ENCODE assay signal across 14 cellular contexts in genomic region chr16:66326995-66327513, GRCh38. TPM values are rescaled to one million over a fixed set of nuclear protein-coding genes. Genes with fewer than 3 reads are reported as not detected.
DNase-seq lines count a peak whose midpoint lies in the region; ATAC-seq and TF ChIP-seq lines count a peak whose summit lies in the region.
"Had no signal": no experiment of that assay in that cellular context is flagged by ENCODE, and none has a peak within 500 bp of the region (broad histone marks: within the 10 kb centered on the region; RNA-seq: fewer than 3 reads in every experiment).

No MANE protein-coding gene starts in this region.

- no peak overlapping the region for H4K8ac ChIP-seq in trophoblast cell (ENCODE audit: low read depth, low read length)

- H3K4me1 ChIP-seq in endodermal cell (ENCODE audit: control insufficient read depth, insufficient read depth, low read length): peaks cover 16% of the 10 kb centered on the region
- peaks cover 2% of the 10 kb centered on the region in 2 experiments for H3K4me1 ChIP-seq in trophoblast cell (ENCODE audit: control insufficient read depth in 1 of 2, insufficient read depth in 2 of 2, low read length in 2 of 2)

- H3K4me3 Mint-ChIP-seq in endodermal cell: peak overlapping the region; percentile 8
- H3K4me3 Mint-ChIP-seq: activated B cell treated with CpG ODN at 0.5 μM for 24 hours; activated T-helper 17 cell treated with anti-CD3 and anti-CD28 coated beads, Interleukin-2, amount 50 U/mL, for 72 hours; stimulated activated effector memory CD8-positive, alpha-beta T cell treated with anti-CD3 and anti-CD28 coated beads, Interleukin-12 subunit alpha, Interleukin-12 subunit beta, amount 100 ng/mL, for 72 hours had no signal

- H3K36me3 ChIP-seq in endodermal cell (ENCODE audit: control insufficient read depth, insufficient read depth, low read length): no peaks in the 10 kb centered on the region
- no peaks in the 10 kb centered on the region for H3K36me3 ChIP-seq in trophoblast cell (ENCODE audit: control insufficient read depth in 1 of 2, insufficient read depth in 2 of 2, low read length in 2 of 2)
- H3K36me3 ChIP-seq: BLaER1 had no signal

- no peak overlapping the region for H3K4ac ChIP-seq in trophoblast cell (ENCODE audit: low read depth, low read length)

- H4K91ac ChIP-seq in trophoblast cell (ENCODE audit: low read depth, low read length): no peak overlapping the region

- H3K27ac ChIP-seq in endodermal cell (ENCODE audit: low read depth, low read length) (peak overlapping the region; percentile 29), trophoblast cell (ENCODE audit: low read depth, low read length) (no peak overlapping the region)
- H3K27ac ChIP-seq: BLaER1, coronary artery had no signal

- H3K9me3 ChIP-seq in endodermal cell (ENCODE audit: control insufficient read depth, low read length) (no peaks in the 10 kb centered on the region), trophoblast cell (ENCODE audit: insufficient read depth, low read depth, low read length) (peaks cover 6% of the 10 kb centered on the region)

- H4K12ac ChIP-seq in trophoblast cell (ENCODE audit: low read depth, low read length): no peak overlapping the region

- no peak for TF ChIP-seq POLR2A in GM18505 (IDR thresholded peaks at IDR 0.05; ENCODE audit: borderline replicate concordance, extremely low read depth, insufficient read depth, insufficient read length)

- H3K79me2 ChIP-seq in trophoblast cell (ENCODE audit: control insufficient read depth, insufficient read depth, low read length, poor library complexity): no peaks in the 10 kb centered on the region

- H3K27ac Mint-ChIP-seq in endodermal cell: peak overlapping the region; percentile 92
- H3K27ac Mint-ChIP-seq: activated B cell treated with CpG ODN at 0.5 μM for 24 hours; activated T-helper 17 cell treated with anti-CD3 and anti-CD28 coated beads, Interleukin-2, amount 50 U/mL, for 72 hours; stimulated activated effector memory CD8-positive, alpha-beta T cell treated with anti-CD3 and anti-CD28 coated beads, Interleukin-12 subunit alpha, Interleukin-12 subunit beta, amount 100 ng/mL, for 72 hours had no signal

- no peak overlapping the region for H2BK120ac ChIP-seq in trophoblast cell (ENCODE audit: insufficient read depth, low read length, poor library complexity)

- no peak overlapping the region for H3K14ac ChIP-seq in trophoblast cell (ENCODE audit: low read length)

- H3K18ac ChIP-seq in trophoblast cell (ENCODE audit: low read length): no peak overlapping the region

- H3K4me1 Mint-ChIP-seq in endodermal cell: peaks cover 24% of the 10 kb centered on the region
- H3K4me1 Mint-ChIP-seq: activated B cell treated with CpG ODN at 0.5 μM for 24 hours; activated T-helper 17 cell treated with anti-CD3 and anti-CD28 coated beads, Interleukin-2, amount 50 U/mL, for 72 hours; stimulated activated effector memory CD8-positive, alpha-beta T cell treated with anti-CD3 and anti-CD28 coated beads, Interleukin-12 subunit alpha, Interleukin-12 subunit beta, amount 100 ng/mL, for 72 hours had no signal

- H3K79me1 ChIP-seq in trophoblast cell (ENCODE audit: low read length): no peaks in the 10 kb centered on the region

- DNase-seq in G401 (ENCODE audit: low spot score) (peak; percentile 6), NCI-H345 treated with DMSO at 0.1 percent for 48 hours (lab: John Stamatoyannopoulos, UW; ENCODE audit: unreplicated experiment) (peak; percentile 72), endodermal cell (peak; percentile 67), trophoblast cell (peak; percentile 17 to 30), NCI-H524 (lab: John Stamatoyannopoulos, UW) (no peak)
- DNase-seq: activated B cell treated with CpG ODN at 0.5 μM for 24 hours had no signal

- TF ChIP-seq CTCF in endodermal cell (conservative IDR thresholded peaks at IDR 0.05): no peak

- in situ Hi-C loops in G401 (cut with HindIII; ENCODE audit: low sequenced_read_pairs): no loop called here

- H3K4me2 ChIP-seq in trophoblast cell (ENCODE audit: low read length): no peak overlapping the region
- H3K4me2 ChIP-seq: BLaER1 had no signal

- H2BK5ac ChIP-seq in trophoblast cell (ENCODE audit: low read depth, low read length, poor library complexity): no peak overlapping the region

- H3K23ac ChIP-seq in trophoblast cell (ENCODE audit: low read length): no peak overlapping the region

- 71 to 78% methylated on average over 8 to 17 of the region's 17 CpGs for WGBS in endodermal cell (ENCODE audit: insufficient coverage in 1 of 2, insufficient read length in 1 of 2), 2 experiments
- no CpG with 5 or more reads among the region's 17 CpGs for WGBS in trophoblast cell (ENCODE audit: extremely low coverage, insufficient coverage, insufficient read length)

- peaks cover 3% of the 10 kb centered on the region for H3K9me3 Mint-ChIP-seq in endodermal cell
- H3K9me3 Mint-ChIP-seq: activated B cell treated with CpG ODN at 0.5 μM for 24 hours; activated T-helper 17 cell treated with anti-CD3 and anti-CD28 coated beads, Interleukin-2, amount 50 U/mL, for 72 hours; stimulated activated effector memory CD8-positive, alpha-beta T cell treated with anti-CD3 and anti-CD28 coated beads, Interleukin-12 subunit alpha, Interleukin-12 subunit beta, amount 100 ng/mL, for 72 hours had no signal

- no peak for ATAC-seq in GM19397 (IDR thresholded peaks at IDR 0.05; ENCODE audit: unreplicated experiment)
- no peak for ATAC-seq in GM18505 (IDR thresholded peaks at IDR 0.05; ENCODE audit: unreplicated experiment)
- ATAC-seq in GM21447 (IDR thresholded peaks at IDR 0.05; ENCODE audit: unreplicated experiment): no peak
- ATAC-seq: activated T-helper 17 cell treated with anti-CD3 and anti-CD28 coated beads, Interleukin-2, amount 50 U/mL, for 72 hours; Right ventricle myocardium inferior; stimulated activated effector memory CD8-positive, alpha-beta T cell treated with anti-CD3 and anti-CD28 coated beads, Interleukin-12 subunit alpha, Interleukin-12 subunit beta, amount 100 ng/mL, for 72 hours had no signal

- H3K9ac ChIP-seq in endodermal cell (ENCODE audit: extremely low read depth, low read length, poor library complexity, severe bottlenecking) (no peak overlapping the region), trophoblast cell (ENCODE audit: low read length) (no peak overlapping the region)
- H3K9ac ChIP-seq: BLaER1 had no signal

- no peak overlapping the region for H2AFZ ChIP-seq in trophoblast cell (ENCODE audit: insufficient read depth, low read length, poor library complexity)

- H3K27me3 ChIP-seq in endodermal cell (ENCODE audit: control insufficient read depth, insufficient read depth, low read length, poor library complexity, severe bottlenecking) (no peaks in the 10 kb centered on the region), trophoblast cell (ENCODE audit: insufficient read depth, low read length) (no peaks in the 10 kb centered on the region)
- H3K27me3 ChIP-seq: BLaER1 had no signal

- peaks cover 9% of the 10 kb centered on the region for H3K27me3 Mint-ChIP-seq in endodermal cell (ENCODE audit: insufficient read depth)

- no peak overlapping the region for H3K4me3 ChIP-seq in endodermal cell (ENCODE audit: low read length)
- H3K4me3 ChIP-seq in trophoblast cell (ENCODE audit: low read depth, low read length): no peak overlapping the region
- H3K4me3 ChIP-seq: BLaER1, coronary artery had no signal

- H2BK12ac ChIP-seq in trophoblast cell (ENCODE audit: low read length): no peak overlapping the region

- no peak overlapping the region for H2AK5ac ChIP-seq in trophoblast cell (ENCODE audit: low read length)

- no peaks in the 10 kb centered on the region for H3K36me3 Mint-ChIP-seq in endodermal cell (ENCODE audit: low read depth)
- H3K36me3 Mint-ChIP-seq: stimulated activated effector memory CD8-positive, alpha-beta T cell treated with anti-CD3 and anti-CD28 coated beads, Interleukin-12 subunit alpha, Interleukin-12 subunit beta, amount 100 ng/mL, for 72 hours had no signal

RNA-seq across cellular contexts. Expression of gene CDH5, which starts 39.4 kb away (rescaled TPM):
- total RNA-seq in G401 (2014; rRNA removed; shearing (Covaris generic)): not detected in 2 replicates
- total RNA-seq in endodermal cell: under 1 TPM in 1 of 2 donors, not detected in 1; 0.18 TPM
- polyA plus RNA-seq in endodermal cell (2013, experiment 1 of 2): 0.39 TPM
- polyA plus RNA-seq in endodermal cell (2013, experiment 2 of 2): 0.75 TPM
- polyA plus RNA-seq in trophoblast cell (2013): 93.1 and 99.2 TPM in 2 replicates
- total RNA-seq: activated B cell treated with CpG ODN at 0.5 μM for 24 hours; activated T-helper 17 cell treated with anti-CD3 and anti-CD28 coated beads, Interleukin-2, amount 50 U/mL, for 72 hours had no signal

Comparison
In these comparisons a context has a peak if more than half of its experiments do, and no peak if none do; other contexts are left out.
1. DNase-seq: peak in G401 (single experiment), NCI-H345 treated with DMSO at 0.1 percent for 48 hours (single experiment), endodermal cell (single experiment) and trophoblast cell (2 of 2); none in NCI-H524 (0 of 2).